In the genomic region with DNA sequence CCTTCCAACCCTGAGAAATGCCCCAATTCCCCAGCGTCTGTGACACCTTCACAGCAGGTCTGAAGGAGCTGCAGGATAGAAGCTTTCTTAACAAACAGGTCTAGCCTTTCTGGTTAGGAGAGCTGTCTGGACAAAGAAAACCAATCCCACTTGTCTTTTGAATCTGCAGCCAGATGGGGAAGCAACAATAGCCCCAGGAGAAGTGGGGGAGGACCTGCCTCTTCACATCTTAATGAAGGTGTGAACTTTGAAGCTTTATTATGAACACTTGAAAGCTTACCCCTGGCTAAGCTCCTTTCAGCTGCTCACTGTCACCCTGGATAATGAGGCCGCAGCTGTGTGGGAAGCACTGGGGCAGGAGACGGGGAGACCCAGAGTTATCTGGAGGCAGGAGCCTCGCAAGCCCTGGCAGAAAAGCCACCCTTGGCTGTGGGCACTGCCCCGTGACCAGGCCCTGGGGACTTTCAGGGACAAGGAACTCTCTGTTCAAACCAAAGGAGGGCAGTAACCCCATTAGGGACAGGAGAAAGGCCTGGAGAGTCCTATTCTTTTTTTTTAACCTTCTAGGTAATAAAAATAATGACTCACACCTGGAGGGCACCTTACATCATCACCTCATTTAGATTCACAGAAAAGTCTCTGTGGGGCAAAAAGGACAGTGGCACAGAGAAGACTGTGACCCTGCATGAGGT, we compare ENCODE assay signal across 13 cellular contexts.
DNase-seq lines count a peak whose midpoint lies in the region; TF ChIP-seq lines count a peak whose summit lies in the region.
"Had no signal": no experiment of that assay in that cellular context is flagged by ENCODE, and none has a peak within 500 bp of the region (broad histone marks: within the 10 kb centered on the region; RNA-seq: fewer than 3 reads in every experiment).

No MANE protein-coding gene starts in this region.

- H3K27ac ChIP-seq in HEK293 (ENCODE audit: extremely low read depth, low read depth, low read length) (no peak overlapping the region), thyroid gland (no peak overlapping the region)
- H3K27ac ChIP-seq: HL-60 had no signal

- no peak for TF ChIP-seq CTCF in HEK293 (tag by site-specific recombination; IDR thresholded peaks at IDR 0.05)
- no peak for TF ChIP-seq CTCF in thyroid gland (IDR thresholded peaks at IDR 0.05)

- intact Hi-C loops in thyroid gland (cut with DNase I): no loop called here

- WGBS in thyroid gland, 2 donors: 75 to 82% methylated on average over 5 of the region's 5 CpGs

- no peaks in the 10 kb centered on the region for H3K27me3 ChIP-seq in thyroid gland

- H3K4me3 ChIP-seq in HEK293 (ENCODE audit: low read depth, low read length) (no peak overlapping the region), thyroid gland (replicated peaks in 1 of 3) (no peak overlapping the region)

- DNase-seq in Ammon's horn (ENCODE audit: low spot score) (peak; percentile 16), NCI-H524 treated with DMSO at 0.1 percent for 48 hours (lab: John Stamatoyannopoulos, UW) (peak; percentile 100), islet precursor cell (peak; percentile 72), thyroid gland (no peak), HK-2 (ENCODE audit: unreplicated experiment) (no peak), NCI-H2081 (lab: John Stamatoyannopoulos, UW) (no peak), HuH-7.5 (ENCODE audit: low spot score) (no peak)
- DNase-seq: cortex of kidney, EL, kidney glomerular epithelial cell, T-helper 2 cell had no signal

- H3K36me3 ChIP-seq in HEK293 (ENCODE audit: control insufficient read depth in 2 of 2, insufficient read depth in 1 of 2, low read length in 2 of 2) (no peaks in the 10 kb centered on the region), thyroid gland (no peaks in the 10 kb centered on the region)

- H3K9me3 ChIP-seq in HEK293 (ENCODE audit: control insufficient read depth, insufficient read depth, low read depth, low read length) (no peaks in the 10 kb centered on the region), thyroid gland (no peaks in the 10 kb centered on the region)

- CTCF ChIA-PET in HEK293 (lab: Yijun Ruan, JAX): interaction anchor here (0.6 to 1.1 kb wide), 3 partner anchors 19 to 569 kb away, joined by 3 read pairs; no protein-coding TSS in a partner anchor

- H3K4me1 ChIP-seq in HEK293 (ENCODE audit: control insufficient read depth, insufficient read depth, low read length): no peaks in the 10 kb centered on the region; the same call in 1 of the 2 replicates
- H3K4me1 ChIP-seq in thyroid gland: peaks cover 0 to 7% of the 10 kb centered on the region in 2 donors

- TF ChIP-seq POLR2A in thyroid gland (IDR thresholded peaks at IDR 0.05): no peak

- POLR2A ChIA-PET in HEK293 (lab: Yijun Ruan, JAX): no interaction called here

TF ChIP-seq in HEK293, 187 proteins besides CTCF, POLR2A, EP300 and RAD21:
- TF ChIP-seq EGR2 (tag by site-specific recombination; IDR thresholded peaks at IDR 0.05; ENCODE audit: low read depth) (peak; percentile 5; the same call in 1 of the 2 replicates), KLF8 (tag by site-specific recombination; IDR thresholded peaks at IDR 0.05) (no peak), ZNF629 (tag by site-specific recombination; IDR thresholded peaks at IDR 0.05) (0 out of 2 replicates have a peak, but pooled peaks have one; percentile 11)

Comparison
In these comparisons a context has a peak if more than half of its experiments do, and no peak if none do; other contexts are left out.
1. DNase-seq: peak in Ammon's horn (single experiment), NCI-H524 treated with DMSO at 0.1 percent for 48 hours (single experiment) and islet precursor cell (single experiment); none in thyroid gland (0 of 2), HK-2 (single experiment), NCI-H2081 (0 of 2) and HuH-7.5 (single experiment).